Comparison of ENCODE assay signal across 8 cellular contexts in the genomic region with DNA sequence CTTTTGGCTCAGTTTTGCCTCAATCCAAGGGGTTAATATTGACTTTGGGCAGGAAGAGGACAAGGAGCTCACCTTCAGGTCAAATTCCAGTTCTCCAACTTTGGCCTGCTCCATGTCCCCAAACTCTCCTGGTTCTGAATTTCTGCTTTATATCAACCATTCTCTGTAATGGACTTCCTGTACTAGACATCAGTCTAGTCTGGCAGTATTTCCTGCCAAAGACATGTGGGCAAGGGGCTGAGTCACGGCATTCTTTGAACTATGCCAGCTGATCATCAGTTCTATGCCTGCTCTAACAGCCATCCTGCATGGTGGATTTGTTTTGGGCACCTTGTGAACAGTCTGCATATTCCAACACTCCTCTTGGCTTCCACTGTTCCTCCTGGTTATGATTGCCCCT.
DNase-seq lines count a peak whose midpoint lies in the region; ATAC-seq, FAIRE-seq and TF ChIP-seq lines count a peak whose summit lies in the region.

No MANE protein-coding gene starts in this region.

- no peak overlapping the region for H3K14ac ChIP-seq in trophoblast cell (ENCODE audit: low read length)

- H2BK120ac ChIP-seq in trophoblast cell (ENCODE audit: insufficient read depth, low read length, poor library complexity): no peak overlapping the region

- H4K12ac ChIP-seq in trophoblast cell (ENCODE audit: low read depth, low read length): no peak overlapping the region

- no peak for TF ChIP-seq POLR2A in HepG2 (IDR thresholded peaks at IDR 0.05; ENCODE audit: insufficient read depth in 1 of 2, low read depth in 2 of 2, low read length in 2 of 2)

- H4K20me1 ChIP-seq in HepG2 (ENCODE audit: insufficient read depth, low read length): no peaks in the 10 kb centered on the region

- no peaks in the 10 kb centered on the region for H3K36me3 ChIP-seq in HepG2 (replicated peaks in 1 of 2; ENCODE audit: control insufficient read depth in 1 of 2, insufficient read depth in 2 of 2, low read length in 2 of 2)
- no peaks in the 10 kb centered on the region for H3K36me3 ChIP-seq in trophoblast cell (ENCODE audit: control insufficient read depth in 1 of 2, insufficient read depth in 2 of 2, low read length in 2 of 2)

- H2AFZ ChIP-seq in HepG2 (ENCODE audit: low read length): no peak overlapping the region
- no peak overlapping the region for H2AFZ ChIP-seq in trophoblast cell (ENCODE audit: insufficient read depth, low read length, poor library complexity)

- in situ Hi-C loops in HepG2 (cut with HindIII; ENCODE audit: extremely low pct_ligation_motif_present, low pct_unique_long_range_greater_than_20kb): no loop called here

- no peak overlapping the region for H2AK5ac ChIP-seq in trophoblast cell (ENCODE audit: low read length)

- peak; percentile 32 to 62 for ATAC-seq in activated T-cell treated with anti-CD3 and anti-CD28 coated beads, Interleukin-2, amount 50 U/mL, for 4 hours
- no peak for ATAC-seq in HepG2

- no peak overlapping the region for H4K8ac ChIP-seq in trophoblast cell (ENCODE audit: low read depth, low read length)

- POLR2A ChIA-PET in HepG2 (lab: Yijun Ruan, JAX): interaction anchor here (1.9 kb wide), 1 partner anchor 12 kb away, joined by 4 read pairs; a partner anchor contains a TSS

- H3K4me3 ChIP-seq in AG10803 (ENCODE audit: low read length): no peak overlapping the region
- H3K4me3 ChIP-seq in HepG2 (replicated peaks in 1 of 3; ENCODE audit: insufficient read depth in 1 of 3, low read depth in 2 of 3, low read length in 3 of 3): no peak overlapping the region
- no peak overlapping the region for H3K4me3 ChIP-seq in trophoblast cell (ENCODE audit: low read depth, low read length)

- H3K9me3 Mint-ChIP-seq in activated T-cell treated with anti-CD3 and anti-CD28 coated beads, Interleukin-2, amount 50 U/mL, for 4 hours: no peaks in the 10 kb centered on the region

- no peak overlapping the region for H2BK12ac ChIP-seq in trophoblast cell (ENCODE audit: low read length)

- H2BK5ac ChIP-seq in trophoblast cell (ENCODE audit: low read depth, low read length, poor library complexity): no peak overlapping the region

- no peaks in the 10 kb centered on the region for H3K79me1 ChIP-seq in trophoblast cell (ENCODE audit: low read length)

- DNase-seq in AG10803 (ENCODE audit: low read depth) (peak; percentile 68), Kasumi-1 (lab: John Stamatoyannopoulos, UW) (peak; percentile 77 to 86), HepG2 (ENCODE audit: low spot score) (no peak), SIG-M5 (lab: John Stamatoyannopoulos, UW) (no peak), trophoblast cell (no peak), amygdala (lab: John Stamatoyannopoulos, UW) (no peak), NOMO-1 treated with dmso at 0.1 percent for 144 hours (lab: John Stamatoyannopoulos, UW; ENCODE audit: unreplicated experiment) (no peak)
- DNase-seq in activated T-cell treated with anti-CD3 and anti-CD28 coated beads, Interleukin-2, amount 50 U/mL, for 4 hours: peak; percentile 63

- peaks cover 9% of the 10 kb centered on the region for H3K36me3 Mint-ChIP-seq in activated T-cell treated with anti-CD3 and anti-CD28 coated beads, Interleukin-2, amount 50 U/mL, for 4 hours (ENCODE audit: insufficient read depth)

- H3K4ac ChIP-seq in trophoblast cell (ENCODE audit: low read depth, low read length): no peak overlapping the region

- H3K4me2 ChIP-seq in HepG2 (ENCODE audit: low read depth, low read length): no peak overlapping the region
- no peak overlapping the region for H3K4me2 ChIP-seq in trophoblast cell (ENCODE audit: low read length)

- TF ChIP-seq EP300 in HepG2 (IDR thresholded peaks at IDR 0.05; ENCODE audit: low read depth in 2 of 2, low read length in 2 of 2) (no peak), HepG2 (CRISPR knock-in tag; IDR thresholded peaks at IDR 0.05; ENCODE audit: borderline replicate concordance) (no peak)

- H3K18ac ChIP-seq in trophoblast cell (ENCODE audit: low read length): no peak overlapping the region

- no TSS peak for BruUV-seq in HepG2 (replicated peaks; lab: Mats Ljungman, UMichigan)

- no peaks in the 10 kb centered on the region for H3K9me3 ChIP-seq in HepG2 (ENCODE audit: low read length)
- H3K9me3 ChIP-seq in trophoblast cell (ENCODE audit: insufficient read depth, low read depth, low read length): no peaks in the 10 kb centered on the region

- no peak overlapping the region for H4K91ac ChIP-seq in trophoblast cell (ENCODE audit: low read depth, low read length)

- TF ChIP-seq RAD21 in HepG2 (CRISPR knock-in tag; IDR thresholded peaks at IDR 0.05): no peak

- H3K27me3 Mint-ChIP-seq in activated T-cell treated with anti-CD3 and anti-CD28 coated beads, Interleukin-2, amount 50 U/mL, for 4 hours (ENCODE audit: low read depth): no peaks in the 10 kb centered on the region

- TF ChIP-seq CTCF in AG10803 (conservative IDR thresholded peaks at IDR 0.05; ENCODE audit: low read length): no peak
- TF ChIP-seq CTCF in HepG2 (CRISPR knock-in tag; IDR thresholded peaks at IDR 0.05): no peak

- H3K9ac ChIP-seq in HepG2 (ENCODE audit: insufficient read depth, low read depth, low read length) (no peak overlapping the region), trophoblast cell (ENCODE audit: low read length) (no peak overlapping the region)

- CTCF ChIA-PET in HepG2 (lab: Yijun Ruan, JAX; ENCODE audit: low intra/inter-chr PET ratio, low total read pairs): no interaction called here

- H3K4me3 Mint-ChIP-seq in activated T-cell treated with anti-CD3 and anti-CD28 coated beads, Interleukin-2, amount 50 U/mL, for 4 hours: no peak overlapping the region

- no peak for FAIRE-seq in HepG2 (lab: Jason Lieb, UNC)

- H3K4me1 ChIP-seq in HepG2 (ENCODE audit: insufficient read depth, low read length): peaks cover 7% of the 10 kb centered on the region
- peaks cover 6 to 10% of the 10 kb centered on the region in 2 experiments for H3K4me1 ChIP-seq in trophoblast cell (ENCODE audit: control insufficient read depth in 1 of 2, insufficient read depth in 2 of 2, low read length in 2 of 2)

- H3K27me3 ChIP-seq in HepG2 (ENCODE audit: control insufficient read depth in 1 of 2, insufficient read depth in 2 of 2, low read length in 2 of 2): no peaks in the 10 kb centered on the region
- H3K27me3 ChIP-seq in trophoblast cell (ENCODE audit: insufficient read depth, low read length): no peaks in the 10 kb centered on the region

- H3K79me2 ChIP-seq in HepG2 (ENCODE audit: insufficient read depth, low read length) (no peaks in the 10 kb centered on the region), trophoblast cell (ENCODE audit: control insufficient read depth, insufficient read depth, low read length, poor library complexity) (no peaks in the 10 kb centered on the region)

- intact Hi-C loops in HepG2 (cut with micrococcal nuclease; ENCODE audit: unreplicated experiment): no loop called here

- H3K23ac ChIP-seq in trophoblast cell (ENCODE audit: low read length): no peak overlapping the region

- H3K27ac ChIP-seq in HepG2 (ENCODE audit: extremely low read length, insufficient read depth, low read length): no peak overlapping the region
- H3K27ac ChIP-seq in trophoblast cell (ENCODE audit: low read depth, low read length): no peak overlapping the region

- peaks cover 46% of the 10 kb centered on the region for H3K4me1 Mint-ChIP-seq in activated T-cell treated with anti-CD3 and anti-CD28 coated beads, Interleukin-2, amount 50 U/mL, for 4 hours (ENCODE audit: low read depth)

- WGBS in HepG2 (ENCODE audit: low lambda C conversion rate): 32% methylated on average over 1 of the region's 1 CpG
- WGBS in trophoblast cell (ENCODE audit: extremely low coverage, insufficient coverage, insufficient read length): no CpG with 5 or more reads among the region's 1 CpG

TF ChIP-seq in HepG2, 621 proteins besides CTCF, POLR2A, EP300 and RAD21:
- TF ChIP-seq NFRKB (IDR thresholded peaks at IDR 0.05): no peak
- peak; percentile 43; the same call in 1 of the 2 replicates for TF ChIP-seq ZNF652 (CRISPR knock-in tag; IDR thresholded peaks at IDR 0.05; ENCODE audit: borderline replicate concordance, low read depth)

Comparison
In these comparisons a context has a peak if more than half of its experiments do, and no peak if none do; other contexts are left out.
1. DNase-seq: peak in AG10803 (single experiment), Kasumi-1 (2 of 2) and activated T-cell treated with anti-CD3 and anti-CD28 coated beads, Interleukin-2, amount 50 U/mL, for 4 hours (single experiment); none in HepG2 (single experiment), SIG-M5 (single experiment), trophoblast cell (0 of 2), amygdala (0 of 56) and NOMO-1 treated with dmso at 0.1 percent for 144 hours (single experiment).